15 cellular contexts compared by ENCODE assay signal in genomic region chr7:107404740-107405537, GRCh38.
DNase-seq lines count a peak whose midpoint lies in the region; ATAC-seq, FAIRE-seq and TF ChIP-seq lines count a peak whose summit lies in the region.
"Had no signal": no experiment of that assay in that cellular context is flagged by ENCODE, and none has a peak within 500 bp of the region (broad histone marks: within the 10 kb centered on the region; RNA-seq: fewer than 3 reads in every experiment).

No MANE protein-coding gene starts in this region.

- H3K79me2 ChIP-seq in GM23338 (replicated peaks; ENCODE audit: insufficient read depth): no peaks in the 10 kb centered on the region
- H3K79me2 ChIP-seq: parathyroid adenoma had no signal

- WGBS in endodermal cell (ENCODE audit: insufficient coverage in 1 of 2, insufficient read length in 1 of 2), 2 experiments: 37 to 67% methylated on average over 2 to 4 of the region's 4 CpGs
- WGBS in pancreas, 2 donors: 59 to 66% methylated on average over 4 of the region's 4 CpGs

- TF ChIP-seq CTCF in GM23338 (conservative IDR thresholded peaks at IDR 0.05; ENCODE audit: low read depth in 2 of 2): no peak
- TF ChIP-seq CTCF in endodermal cell (conservative IDR thresholded peaks at IDR 0.05): no peak
- no peak for TF ChIP-seq CTCF in pancreas (IDR thresholded peaks at IDR 0.05)

- H3K27me3 Mint-ChIP-seq in GM23338 (ENCODE audit: insufficient read depth, low read depth, poor library complexity) (peaks cover 2% of the 10 kb centered on the region), endodermal cell (ENCODE audit: insufficient read depth) (no peaks in the 10 kb centered on the region)
- H3K27me3 Mint-ChIP-seq: activated naive CD4-positive, alpha-beta T cell treated with anti-CD3 and anti-CD28 coated beads, Interleukin-2, amount 50 U/mL, for 24 hours had no signal

- no peak overlapping the region for H3K27ac Mint-ChIP-seq in GM23338
- peak overlapping the region; percentile 87 for H3K27ac Mint-ChIP-seq in endodermal cell

- H3K36me3 ChIP-seq in GM23338 (ENCODE audit: insufficient read depth): no peaks in the 10 kb centered on the region
- peaks cover 4% of the 10 kb centered on the region for H3K36me3 ChIP-seq in endodermal cell (ENCODE audit: control insufficient read depth, insufficient read depth, low read length)
- no peaks in the 10 kb centered on the region for H3K36me3 ChIP-seq in pancreas

- H3K4me2 ChIP-seq in GM23338: no peak overlapping the region
- H3K4me2 ChIP-seq: BLaER1 treated with 17β-estradiol and CSF1 and Interleukin-3, amounts not matched to agents 10 nM and 100 nM had no signal

- H3K36me3 Mint-ChIP-seq in GM23338 (ENCODE audit: low read depth): no peaks in the 10 kb centered on the region
- peaks cover 8% of the 10 kb centered on the region for H3K36me3 Mint-ChIP-seq in endodermal cell (ENCODE audit: low read depth)

- H3K27me3 ChIP-seq in GM23338 (ENCODE audit: insufficient read depth) (no peaks in the 10 kb centered on the region), endodermal cell (ENCODE audit: control insufficient read depth, insufficient read depth, low read length, poor library complexity, severe bottlenecking) (no peaks in the 10 kb centered on the region), pancreas (no peaks in the 10 kb centered on the region)
- H3K27me3 ChIP-seq: BLaER1 treated with 17β-estradiol and CSF1 and Interleukin-3, amounts not matched to agents 10 nM and 100 nM; SJSA1 had no signal

- H3K4me1 ChIP-seq in GM23338 (ENCODE audit: insufficient read depth) (no peaks in the 10 kb centered on the region), endodermal cell (ENCODE audit: control insufficient read depth, insufficient read depth, low read length) (peaks cover 9% of the 10 kb centered on the region), pancreas (no peaks in the 10 kb centered on the region)
- H3K4me1 ChIP-seq: BLaER1 treated with 17β-estradiol and CSF1 and Interleukin-3, amounts not matched to agents 10 nM and 100 nM; parathyroid adenoma; SJSA1 had no signal

- H3K9ac ChIP-seq in endodermal cell (ENCODE audit: extremely low read depth, low read length, poor library complexity, severe bottlenecking): peak overlapping the region; percentile 31
- H3K9ac ChIP-seq: BLaER1 treated with 17β-estradiol and CSF1 and Interleukin-3, amounts not matched to agents 10 nM and 100 nM; parathyroid adenoma had no signal

- H3K4me3 Mint-ChIP-seq in GM23338 (no peak overlapping the region), endodermal cell (no peak overlapping the region)
- H3K4me3 Mint-ChIP-seq: activated naive CD4-positive, alpha-beta T cell treated with anti-CD3 and anti-CD28 coated beads, Interleukin-2, amount 50 U/mL, for 24 hours had no signal

- FAIRE-seq in pancreas (lab: Jason Lieb, UNC): peak; percentile 34
- FAIRE-seq: small intestine, TTC549 had no signal

- H3K9me2 ChIP-seq in GM23338 (ENCODE audit: insufficient read depth): no peaks in the 10 kb centered on the region

- H3K9me3 ChIP-seq in endodermal cell (ENCODE audit: control insufficient read depth, low read length) (peaks cover 8% of the 10 kb centered on the region), pancreas (no peaks in the 10 kb centered on the region)
- H3K9me3 ChIP-seq: BLaER1 treated with 17β-estradiol and CSF1 and Interleukin-3, amounts not matched to agents 10 nM and 100 nM had no signal

- H3K4me3 ChIP-seq in GM23338 (no peak overlapping the region), endodermal cell (ENCODE audit: low read length) (no peak overlapping the region), pancreas (no peak overlapping the region)
- H3K4me3 ChIP-seq: BLaER1 treated with 17β-estradiol and CSF1 and Interleukin-3, amounts not matched to agents 10 nM and 100 nM; SJSA1 had no signal

- ATAC-seq in GM23338 (peak; percentile 78), pancreas (peak in 2 of 4 donors; percentile 21 to 43), GM21723 (IDR thresholded peaks at IDR 0.05; ENCODE audit: unreplicated experiment) (no peak), GM18520 (IDR thresholded peaks at IDR 0.05; ENCODE audit: unreplicated experiment) (no peak)

- H3K27ac ChIP-seq in GM23338 (ENCODE audit: low read depth) (peak overlapping the region; percentile 8; the same call in 1 of the 2 replicates), endodermal cell (ENCODE audit: low read depth, low read length) (no peak overlapping the region), pancreas (peak overlapping the region in 1 of 4 donors; percentile 24)
- H3K27ac ChIP-seq: BLaER1 treated with 17β-estradiol and CSF1 and Interleukin-3, amounts not matched to agents 10 nM and 100 nM; parathyroid adenoma; SJSA1 had no signal

- no peaks in the 10 kb centered on the region for H4K20me1 ChIP-seq in GM23338 (replicated peaks; ENCODE audit: insufficient read depth)
- H4K20me1 ChIP-seq: BLaER1 treated with 17β-estradiol and CSF1 and Interleukin-3, amounts not matched to agents 10 nM and 100 nM had no signal

- H3K4me1 Mint-ChIP-seq in GM23338 (peaks cover 8% of the 10 kb centered on the region; the same call in 2 of the 3 replicates), endodermal cell (peaks cover 26% of the 10 kb centered on the region)
- H3K4me1 Mint-ChIP-seq: activated naive CD4-positive, alpha-beta T cell treated with anti-CD3 and anti-CD28 coated beads, Interleukin-2, amount 50 U/mL, for 24 hours had no signal

- intact Hi-C loops in pancreas (cut with DNase I): no loop called here

- no peak overlapping the region for H2AFZ ChIP-seq in GM23338
- H2AFZ ChIP-seq: parathyroid adenoma had no signal

- H3F3A ChIP-seq in GM23338 (replicated peaks; ENCODE audit: low read depth): no peaks in the 10 kb centered on the region

- DNase-seq in GM23338 (ENCODE audit: low spot score) (peak; percentile 12), NCI-H82 (lab: John Stamatoyannopoulos, UW) (peak; percentile 87), endodermal cell (no peak), pancreas (no peak)
- DNase-seq in stimulated activated CD4-positive, alpha-beta T cell treated with anti-CD3 and anti-CD28 coated beads, Interleukin-1b, Interleukin-23, amount 100 ng/mL, for 48 hours: no peak
- DNase-seq: activated CD4-positive, alpha-beta T cell treated with anti-CD3 and anti-CD28 coated beads, Interleukin-2, amount 50 U/mL, for 1 hour; activated T-cell treated with anti-CD3 and anti-CD28 coated beads for 4 hours had no signal

- H3K9me3 Mint-ChIP-seq in GM23338 (no peaks in the 10 kb centered on the region), endodermal cell (no peaks in the 10 kb centered on the region)
- H3K9me3 Mint-ChIP-seq: activated naive CD4-positive, alpha-beta T cell treated with anti-CD3 and anti-CD28 coated beads, Interleukin-2, amount 50 U/mL, for 24 hours had no signal

TF ChIP-seq in GM23338, 12 proteins besides CTCF, POLR2A, EP300 and RAD21 (continues in another document):
- TF ChIP-seq ETS1 (IDR thresholded peaks at IDR 0.05): no peak
- TF ChIP-seq POLR2AphosphoS5 (IDR thresholded peaks at IDR 0.05; ENCODE audit: low read depth): no peak
- no peak for TF ChIP-seq EZH2 (IDR thresholded peaks at IDR 0.05; ENCODE audit: low read depth, unreplicated experiment)

Comparison
In these comparisons a context has a peak if more than half of its experiments do, and no peak if none do; other contexts are left out.
1. DNase-seq: peak in GM23338 (single experiment) and NCI-H82 (single experiment); none in endodermal cell (single experiment), pancreas (0 of 6) and stimulated activated CD4-positive, alpha-beta T cell treated with anti-CD3 and anti-CD28 coated beads, Interleukin-1b, Interleukin-23, amount 100 ng/mL, for 48 hours (single experiment).